ENCODE assay signal across 8 cellular contexts in the genomic region with DNA sequence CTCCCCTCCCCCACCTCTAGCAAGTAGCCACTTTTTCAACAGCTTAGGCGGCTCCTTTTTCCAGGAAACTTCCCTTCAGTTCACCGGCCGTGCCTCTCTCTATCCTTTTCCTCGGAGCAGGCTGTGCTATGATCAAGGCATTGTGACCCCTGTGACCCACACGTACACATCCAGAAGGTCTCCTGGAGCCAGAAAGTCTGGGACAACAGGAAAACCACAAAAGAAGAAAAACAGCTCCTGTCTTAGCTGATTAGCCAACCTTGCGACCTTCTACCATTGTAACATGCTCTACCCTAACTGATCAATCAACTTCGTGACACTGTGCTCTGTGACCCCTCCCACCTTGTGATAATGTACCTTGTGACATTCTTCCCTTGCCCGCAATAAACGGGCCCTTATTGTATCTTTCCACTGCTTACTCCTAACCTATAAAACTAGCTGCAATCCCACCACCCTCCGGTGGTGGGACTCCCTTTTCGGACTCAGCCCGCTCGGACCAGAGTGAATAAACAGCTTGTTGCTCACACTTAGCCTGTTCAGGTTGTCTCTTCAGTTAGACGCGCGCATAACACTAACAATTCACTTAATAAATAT. TPM values are rescaled to one million over a fixed set of nuclear protein-coding genes. Genes with fewer than 3 reads are reported as not detected.
DNase-seq lines count a peak whose midpoint lies in the region; ATAC-seq and TF ChIP-seq lines count a peak whose summit lies in the region.

No MANE protein-coding gene starts in this region.

- DNase-seq in NCI-H446 (lab: John Stamatoyannopoulos, UW): peak; percentile 82 to 89
- no peak for DNase-seq in activated B cell treated with CpG ODN at 0.5 μM for 24 hours
- DNase-seq in lower lobe of right lung: no peak
- DNase-seq in stimulated activated effector memory CD8-positive, alpha-beta T cell treated with anti-CD3 and anti-CD28 coated beads, Interleukin-12 subunit alpha, Interleukin-12 subunit beta, amount 100 ng/mL, for 72 hours (ENCODE audit: low spot score in 2 of 2): peak in 1 of 2 donors; percentile 68
- DNase-seq in hippocampal formation (lab: John Stamatoyannopoulos, UW): no peak

- peaks cover 53% of the 10 kb centered on the region for H3K4me1 Mint-ChIP-seq in activated B cell treated with CpG ODN at 0.5 μM for 24 hours
- H3K4me1 Mint-ChIP-seq in stimulated activated effector memory CD8-positive, alpha-beta T cell treated with anti-CD3 and anti-CD28 coated beads, Interleukin-12 subunit alpha, Interleukin-12 subunit beta, amount 100 ng/mL, for 72 hours: peaks cover 56% of the 10 kb centered on the region

- H3K27me3 ChIP-seq in ectodermal cell (ENCODE audit: control insufficient read depth, insufficient read depth, low read length, poor library complexity, severe bottlenecking) (peaks cover 39% of the 10 kb centered on the region), lower lobe of right lung (ENCODE audit: low read depth) (peaks cover 13% of the 10 kb centered on the region)

- CTCF ChIA-PET in activated B cell treated with CpG ODN at 0.5 μM for 24 hours (lab: Charles Lee): interaction anchor here (1.1 to 2.3 kb wide), 2 partner anchors 57 to 143 kb away, joined by 3 to 14 read pairs; a partner anchor contains a TSS

- 0% methylated on average over 16 of the region's 16 CpGs for WGBS in ectodermal cell, 2 experiments

- H3K9me3 ChIP-seq in ectodermal cell (ENCODE audit: control insufficient read depth, low read length) (no peaks in the 10 kb centered on the region), lower lobe of right lung (no peaks in the 10 kb centered on the region)

- H3K4me3 Mint-ChIP-seq in activated B cell treated with CpG ODN at 0.5 μM for 24 hours: peak overlapping the region; percentile 89
- H3K4me3 Mint-ChIP-seq in stimulated activated effector memory CD8-positive, alpha-beta T cell treated with anti-CD3 and anti-CD28 coated beads, Interleukin-12 subunit alpha, Interleukin-12 subunit beta, amount 100 ng/mL, for 72 hours: peak overlapping the region; percentile 77

- no peaks in the 10 kb centered on the region for H3K36me3 ChIP-seq in ectodermal cell (ENCODE audit: control insufficient read depth, insufficient read depth, low read length)
- no peaks in the 10 kb centered on the region for H3K36me3 ChIP-seq in lower lobe of right lung

- intact Hi-C loops in activated B cell treated with CpG ODN at 0.5 μM for 24 hours (cut with micrococcal nuclease) (loop anchor here (1.0 to 2.0 kb wide), 3 partner anchors 36 to 143 kb away; no protein-coding TSS in a partner anchor), lower lobe of right lung (cut with DNase I) (no loop called here)

- peaks cover 2% of the 10 kb centered on the region for H3K9me3 Mint-ChIP-seq in activated B cell treated with CpG ODN at 0.5 μM for 24 hours
- no peaks in the 10 kb centered on the region for H3K9me3 Mint-ChIP-seq in stimulated activated effector memory CD8-positive, alpha-beta T cell treated with anti-CD3 and anti-CD28 coated beads, Interleukin-12 subunit alpha, Interleukin-12 subunit beta, amount 100 ng/mL, for 72 hours

- POLR2A ChIA-PET in activated B cell treated with CpG ODN at 0.5 μM for 24 hours (lab: Charles Lee): interaction anchor here (0.6 to 1.6 kb wide), 7 partner anchors 41 to 631 kb away, joined by 3 to 16 read pairs (median 5); a partner anchor contains a TSS

- ATAC-seq in HG02870 (IDR thresholded peaks at IDR 0.05; ENCODE audit: unreplicated experiment) (peak; percentile 43), activated B cell treated with CpG ODN at 0.5 μM for 24 hours (ENCODE audit: low read depth) (peak; percentile 64), lower lobe of right lung (peak; percentile 6 to 37)
- peak; percentile 81 for ATAC-seq in stimulated activated effector memory CD8-positive, alpha-beta T cell treated with anti-CD3 and anti-CD28 coated beads, Interleukin-12 subunit alpha, Interleukin-12 subunit beta, amount 100 ng/mL, for 72 hours

- H3K27me3 Mint-ChIP-seq in activated B cell treated with CpG ODN at 0.5 μM for 24 hours: peaks cover 27% of the 10 kb centered on the region

- H3K4me1 ChIP-seq in ectodermal cell (ENCODE audit: control insufficient read depth, insufficient read depth, low read length) (peaks cover 8% of the 10 kb centered on the region), lower lobe of right lung (peaks cover 17% of the 10 kb centered on the region)

- TF ChIP-seq CTCF in activated B cell treated with CpG ODN at 0.5 μM for 24 hours (IDR thresholded peaks at IDR 0.05) (no peak), lower lobe of right lung (IDR thresholded peaks at IDR 0.05) (no peak)

- peak overlapping the region; percentile 97 for H3K27ac Mint-ChIP-seq in activated B cell treated with CpG ODN at 0.5 μM for 24 hours
- peak overlapping the region; percentile 100 for H3K27ac Mint-ChIP-seq in stimulated activated effector memory CD8-positive, alpha-beta T cell treated with anti-CD3 and anti-CD28 coated beads, Interleukin-12 subunit alpha, Interleukin-12 subunit beta, amount 100 ng/mL, for 72 hours

- H3K4me3 ChIP-seq in GM08714 (ENCODE audit: low read length) (peak overlapping the region; percentile 100), ectodermal cell (ENCODE audit: insufficient read depth, low read depth, low read length) (peak overlapping the region; percentile 92), lower lobe of right lung (peak overlapping the region; percentile 65)

- peaks cover 8% of the 10 kb centered on the region for H3K36me3 Mint-ChIP-seq in activated B cell treated with CpG ODN at 0.5 μM for 24 hours (ENCODE audit: low read depth)
- peaks cover 30% of the 10 kb centered on the region for H3K36me3 Mint-ChIP-seq in stimulated activated effector memory CD8-positive, alpha-beta T cell treated with anti-CD3 and anti-CD28 coated beads, Interleukin-12 subunit alpha, Interleukin-12 subunit beta, amount 100 ng/mL, for 72 hours

- H3K27ac ChIP-seq in ectodermal cell (ENCODE audit: insufficient read depth, low read depth, low read length, poor library complexity, severe bottlenecking) (peak overlapping the region; percentile 30), lower lobe of right lung (peak overlapping the region; percentile 63)

RNA-seq across cellular contexts. Expression of a gene that starts 24.2 kb away (rescaled TPM):
- total RNA-seq in activated B cell treated with CpG ODN at 0.5 μM for 24 hours: 0.31 TPM in 1 of 2 replicates, not detected in the other
- polyA plus RNA-seq in ectodermal cell (2013, experiment 1 of 4): 1.0 TPM
- 1.5 TPM for polyA plus RNA-seq in ectodermal cell (2013, experiment 2 of 4)
- 0.48 TPM for polyA plus RNA-seq in ectodermal cell (2013, experiment 3 of 4)
- 0.77 TPM for polyA plus RNA-seq in ectodermal cell (2013, experiment 4 of 4)
- 1.6 TPM for total RNA-seq in lower lobe of right lung

RNA-seq across cellular contexts. Expression of a gene that starts 57.1 kb away (rescaled TPM):
- 59.5 and 64.8 TPM in 2 replicates for total RNA-seq in activated B cell treated with CpG ODN at 0.5 μM for 24 hours
- polyA plus RNA-seq in ectodermal cell (2013, experiment 1 of 4): 66.1 TPM
- 64.5 TPM for polyA plus RNA-seq in ectodermal cell (2013, experiment 2 of 4)
- 49.7 TPM for polyA plus RNA-seq in ectodermal cell (2013, experiment 3 of 4)
- 55.0 TPM for polyA plus RNA-seq in ectodermal cell (2013, experiment 4 of 4)
- total RNA-seq in lower lobe of right lung: 46.6 TPM

Comparison
In these comparisons a context has a peak if more than half of its experiments do, and no peak if none do; other contexts are left out.
1. ATAC-seq: peak in every context shown above with its lines; median percentile 81 in stimulated activated effector memory CD8-positive, alpha-beta T cell treated with anti-CD3 and anti-CD28 coated beads, Interleukin-12 subunit alpha, Interleukin-12 subunit beta, amount 100 ng/mL, for 72 hours; 64 in activated B cell treated with CpG ODN at 0.5 μM for 24 hours; 43 in HG02870; 22 in lower lobe of right lung.
2. DNase-seq: peak in NCI-H446 (2 of 2); none in activated B cell treated with CpG ODN at 0.5 μM for 24 hours (single experiment), lower lobe of right lung (single experiment) and hippocampal formation (0 of 2).
3. Peak in every context shown above with its lines, with median percentiles within 50 percentile points of each other: H3K4me3 ChIP-seq.